In the genomic region with DNA sequence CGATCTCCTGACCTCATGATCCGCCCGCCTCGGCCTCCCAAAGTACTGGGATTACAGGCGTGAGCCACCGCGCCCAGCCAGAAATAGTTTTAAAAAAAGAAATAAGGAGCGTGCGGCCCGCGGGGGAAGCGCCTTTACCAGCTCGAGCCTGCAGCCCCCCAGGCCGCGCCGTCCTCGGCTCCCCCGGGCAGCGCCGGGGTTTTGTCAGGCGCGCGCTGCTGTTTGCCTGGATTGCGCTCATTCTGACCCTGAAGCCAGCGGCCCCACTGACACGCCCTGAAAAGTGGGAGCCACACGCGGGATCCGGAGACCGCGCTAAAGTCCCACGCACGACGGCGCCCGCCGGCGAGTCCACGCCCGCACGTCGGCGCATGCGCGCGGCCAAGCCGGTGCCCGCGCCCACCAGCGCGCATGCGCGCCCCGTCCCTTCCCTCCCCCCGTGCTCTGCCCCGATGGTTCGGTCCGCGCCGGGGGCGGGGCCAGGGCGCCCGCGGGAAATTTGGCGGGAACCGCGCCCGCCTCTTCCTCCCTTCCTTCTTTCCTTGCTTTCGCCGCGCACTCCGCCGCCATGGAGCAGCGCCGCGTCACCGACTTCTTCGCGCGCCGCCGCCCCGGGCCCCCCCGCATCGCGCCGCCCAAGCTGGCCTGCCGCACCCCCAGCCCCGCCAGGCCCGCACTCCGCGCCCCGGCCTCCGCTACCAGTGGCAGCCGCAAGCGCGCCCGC, we compare ENCODE assay signal across 8 cellular contexts. TPM values are rescaled to one million over a fixed set of nuclear protein-coding genes. Genes with fewer than 3 reads are reported as not detected.
DNase-seq lines count a peak whose midpoint lies in the region; ATAC-seq and TF ChIP-seq lines count a peak whose summit lies in the region.

CDT1 (plus strand) TSS at position 526 of the 724 bp plus-strand sequence; CDS start at position 569, 43 bp downstream.

- H3K4me3 ChIP-seq in fibroblast of the aortic adventitia (ENCODE audit: low read depth, low read length): peak within 1 kb of the TSS; percentile 70

- TF ChIP-seq CTCF in fibroblast of the aortic adventitia (IDR thresholded peaks at IDR 0.05; ENCODE audit: insufficient read depth, low read length) (no peak), nephron (IDR thresholded peaks at IDR 0.05; ENCODE audit: unreplicated experiment in 3 of 3) (no peak)

- peaks cover 37% of the 10 kb centered on the region for H3K36me3 Mint-ChIP-seq in activated T-helper 2 cell treated with anti-CD3 and anti-CD28 coated beads, Interferon-gamma antibody, Interleukin-2, Interleukin-4, amounts not matched to agents 10 μg/mL and 5 μg/mL and 100 μg/mL, durations not matched to agents 14 hours and 24 hours and 36 hours (ENCODE audit: low read depth)
- no peaks in the 10 kb centered on the region for H3K36me3 Mint-ChIP-seq in nephron (ENCODE audit: low read depth)
- peaks cover 10% of the 10 kb centered on the region for H3K36me3 Mint-ChIP-seq in stimulated activated naive CD8-positive, alpha-beta T cell treated with anti-CD3 and anti-CD28 coated beads, Interleukin-15, Interleukin-2, amounts not matched to agents 100 ng/mL and 50 ng/mL, for 24 hours (ENCODE audit: low read depth)

- TF ChIP-seq EP300 in Ishikawa (IDR thresholded peaks at IDR 0.05; ENCODE audit: borderline replicate concordance): no peak

- H3K9me3 Mint-ChIP-seq in activated T-helper 2 cell treated with anti-CD3 and anti-CD28 coated beads, Interferon-gamma antibody, Interleukin-2, Interleukin-4, amounts not matched to agents 10 μg/mL and 5 μg/mL and 100 μg/mL, durations not matched to agents 14 hours and 24 hours and 36 hours: no peaks in the 10 kb centered on the region
- no peaks in the 10 kb centered on the region for H3K9me3 Mint-ChIP-seq in nephron
- no peaks in the 10 kb centered on the region for H3K9me3 Mint-ChIP-seq in stimulated activated naive CD8-positive, alpha-beta T cell treated with anti-CD3 and anti-CD28 coated beads, Interleukin-15, Interleukin-2, amounts not matched to agents 100 ng/mL and 50 ng/mL, for 24 hours

- DNase-seq in C1 segment of cervical spinal cord (lab: John Stamatoyannopoulos, UW) (peak in 13 of 14 donors; percentile 16 to 90 (median 58)), fibroblast of the aortic adventitia (ENCODE audit: low read depth) (peak; percentile 68)
- DNase-seq in activated T-helper 2 cell treated with anti-CD3 and anti-CD28 coated beads, Interferon-gamma antibody, Interleukin-2, Interleukin-4, amounts not matched to agents 10 μg/mL and 5 μg/mL and 100 μg/mL, durations not matched to agents 14 hours and 24 hours and 36 hours (ENCODE audit: low spot score): peak; percentile 83

- peak within 1 kb of the TSS; percentile 84 for H3K27ac Mint-ChIP-seq in activated T-helper 2 cell treated with anti-CD3 and anti-CD28 coated beads, Interferon-gamma antibody, Interleukin-2, Interleukin-4, amounts not matched to agents 10 μg/mL and 5 μg/mL and 100 μg/mL, durations not matched to agents 14 hours and 24 hours and 36 hours
- peak within 1 kb of the TSS in 2 of 3 experiments; percentile 56 to 66 for H3K27ac Mint-ChIP-seq in nephron
- peak within 1 kb of the TSS; percentile 87 for H3K27ac Mint-ChIP-seq in stimulated activated naive CD8-positive, alpha-beta T cell treated with anti-CD3 and anti-CD28 coated beads, Interleukin-15, Interleukin-2, amounts not matched to agents 100 ng/mL and 50 ng/mL, for 24 hours

- no peaks in the 10 kb centered on the region for H3K27me3 Mint-ChIP-seq in activated T-helper 2 cell treated with anti-CD3 and anti-CD28 coated beads, Interferon-gamma antibody, Interleukin-2, Interleukin-4, amounts not matched to agents 10 μg/mL and 5 μg/mL and 100 μg/mL, durations not matched to agents 14 hours and 24 hours and 36 hours (ENCODE audit: low read depth)
- H3K27me3 Mint-ChIP-seq in nephron (ENCODE audit: low read depth): no peaks in the 10 kb centered on the region
- H3K27me3 Mint-ChIP-seq in stimulated activated naive CD8-positive, alpha-beta T cell treated with anti-CD3 and anti-CD28 coated beads, Interleukin-15, Interleukin-2, amounts not matched to agents 100 ng/mL and 50 ng/mL, for 24 hours: no peaks in the 10 kb centered on the region

- peak; percentile 81 for TF ChIP-seq POLR2A in Raji (IDR thresholded peaks at IDR 0.05; ENCODE audit: insufficient read depth, low read depth, low read length)

- peak within 1 kb of the TSS; percentile 85 for H3K4me3 Mint-ChIP-seq in activated T-helper 2 cell treated with anti-CD3 and anti-CD28 coated beads, Interferon-gamma antibody, Interleukin-2, Interleukin-4, amounts not matched to agents 10 μg/mL and 5 μg/mL and 100 μg/mL, durations not matched to agents 14 hours and 24 hours and 36 hours (ENCODE audit: low read depth)
- peak within 1 kb of the TSS; percentile 81 to 89 (median 89) for H3K4me3 Mint-ChIP-seq in nephron
- H3K4me3 Mint-ChIP-seq in stimulated activated naive CD8-positive, alpha-beta T cell treated with anti-CD3 and anti-CD28 coated beads, Interleukin-15, Interleukin-2, amounts not matched to agents 100 ng/mL and 50 ng/mL, for 24 hours: peak within 1 kb of the TSS; percentile 83

- peak; percentile 49 for ATAC-seq in GM19455 (IDR thresholded peaks at IDR 0.05; ENCODE audit: unreplicated experiment)

- no peak for TF ChIP-seq RAD21 in Ishikawa (IDR thresholded peaks at IDR 0.05; ENCODE audit: low read depth)

- intact Hi-C loops in activated T-helper 2 cell treated with anti-CD3 and anti-CD28 coated beads, Interferon-gamma antibody, Interleukin-2, Interleukin-4, amounts not matched to agents 10 μg/mL and 5 μg/mL and 100 μg/mL, durations not matched to agents 14 hours and 24 hours and 36 hours (cut with micrococcal nuclease): loop anchor here (1.0 to 5.0 kb wide), 2 partner anchors 8 to 101 kb away; partner anchors contain the start of gene APRT

- peaks cover 18% of the 10 kb centered on the region for H3K4me1 Mint-ChIP-seq in activated T-helper 2 cell treated with anti-CD3 and anti-CD28 coated beads, Interferon-gamma antibody, Interleukin-2, Interleukin-4, amounts not matched to agents 10 μg/mL and 5 μg/mL and 100 μg/mL, durations not matched to agents 14 hours and 24 hours and 36 hours (ENCODE audit: low read depth)
- no peaks in the 10 kb centered on the region for H3K4me1 Mint-ChIP-seq in nephron
- H3K4me1 Mint-ChIP-seq in stimulated activated naive CD8-positive, alpha-beta T cell treated with anti-CD3 and anti-CD28 coated beads, Interleukin-15, Interleukin-2, amounts not matched to agents 100 ng/mL and 50 ng/mL, for 24 hours (ENCODE audit: low read depth): peaks cover 17% of the 10 kb centered on the region

TF ChIP-seq in Ishikawa, 13 proteins besides CTCF, POLR2A, EP300 and RAD21:
- TF ChIP-seq TAF1 (IDR thresholded peaks at IDR 0.05; ENCODE audit: low read depth) (peak; percentile 67; the same call in 1 of the 2 replicates), TCF12 (IDR thresholded peaks at IDR 0.05; ENCODE audit: low read depth) (peak; percentile 37; the same call in 1 of the 2 replicates), NFIC (IDR thresholded peaks at IDR 0.05) (no peak), ZBTB7A (IDR thresholded peaks at IDR 0.05; ENCODE audit: low read depth) (peak; percentile 69), YY1 (IDR thresholded peaks at IDR 0.05; ENCODE audit: low read depth) (peak; percentile 78; the same call in 1 of the 2 replicates)
- TF ChIP-seq, protein P1, sequence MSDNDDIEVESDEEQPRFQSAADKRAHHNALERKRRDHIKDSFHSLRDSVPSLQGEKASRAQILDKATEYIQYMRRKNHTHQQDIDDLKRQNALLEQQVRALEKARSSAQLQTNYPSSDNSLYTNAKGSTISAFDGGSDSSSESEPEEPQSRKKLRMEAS (IDR thresholded peaks at IDR 0.05): peak; percentile 81
- TF ChIP-seq, protein P2, sequence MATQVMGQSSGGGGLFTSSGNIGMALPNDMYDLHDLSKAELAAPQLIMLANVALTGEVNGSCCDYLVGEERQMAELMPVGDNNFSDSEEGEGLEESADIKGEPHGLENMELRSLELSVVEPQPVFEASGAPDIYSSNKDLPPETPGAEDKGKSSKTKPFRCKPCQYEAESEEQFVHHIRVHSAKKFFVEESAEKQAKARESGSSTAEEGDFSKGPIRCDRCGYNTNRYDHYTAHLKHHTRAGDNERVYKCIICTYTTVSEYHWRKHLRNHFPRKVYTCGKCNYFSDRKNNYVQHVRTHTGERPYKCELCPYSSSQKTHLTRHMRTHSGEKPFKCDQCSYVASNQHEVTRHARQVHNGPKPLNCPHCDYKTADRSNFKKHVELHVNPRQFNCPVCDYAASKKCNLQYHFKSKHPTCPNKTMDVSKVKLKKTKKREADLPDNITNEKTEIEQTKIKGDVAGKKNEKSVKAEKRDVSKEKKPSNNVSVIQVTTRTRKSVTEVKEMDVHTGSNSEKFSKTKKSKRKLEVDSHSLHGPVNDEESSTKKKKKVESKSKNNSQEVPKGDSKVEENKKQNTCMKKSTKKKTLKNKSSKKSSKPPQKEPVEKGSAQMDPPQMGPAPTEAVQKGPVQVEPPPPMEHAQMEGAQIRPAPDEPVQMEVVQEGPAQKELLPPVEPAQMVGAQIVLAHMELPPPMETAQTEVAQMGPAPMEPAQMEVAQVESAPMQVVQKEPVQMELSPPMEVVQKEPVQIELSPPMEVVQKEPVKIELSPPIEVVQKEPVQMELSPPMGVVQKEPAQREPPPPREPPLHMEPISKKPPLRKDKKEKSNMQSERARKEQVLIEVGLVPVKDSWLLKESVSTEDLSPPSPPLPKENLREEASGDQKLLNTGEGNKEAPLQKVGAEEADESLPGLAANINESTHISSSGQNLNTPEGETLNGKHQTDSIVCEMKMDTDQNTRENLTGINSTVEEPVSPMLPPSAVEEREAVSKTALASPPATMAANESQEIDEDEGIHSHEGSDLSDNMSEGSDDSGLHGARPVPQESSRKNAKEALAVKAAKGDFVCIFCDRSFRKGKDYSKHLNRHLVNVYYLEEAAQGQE (IDR thresholded peaks at IDR 0.05; ENCODE audit: low read depth): no peak

RNA-seq across cellular contexts. Expression of gene CDT1, which starts in this region (rescaled TPM):
- total RNA-seq in activated T-helper 2 cell treated with anti-CD3 and anti-CD28 coated beads, Interferon-gamma antibody, Interleukin-2, Interleukin-4, amounts not matched to agents 10 μg/mL and 5 μg/mL and 100 μg/mL, durations not matched to agents 14 hours and 24 hours and 36 hours: 79.9 and 90.9 TPM in 2 replicates
- total RNA-seq in fibroblast of the aortic adventitia (ENCODE audit: low replicate concordance): 0.82 and 26.8 TPM in 2 replicates

Comparison
In these comparisons a context has a peak if more than half of its experiments do, and no peak if none do; other contexts are left out.
1. Peak in every context shown above with its lines: DNase-seq, ATAC-seq and H3K4me3 ChIP-seq.